ENCODE assay signal across 33 cellular contexts in genomic region chr11:93041682-93042081, GRCh38.
"Had no signal": no experiment of that assay in that cellular context is flagged by ENCODE, and none has a peak within 500 bp of the region (broad histone marks: within the 10 kb centered on the region; RNA-seq: fewer than 3 reads in every experiment).

No MANE protein-coding gene starts in this region.

- H3K4me1 ChIP-seq: adrenal gland, body of pancreas, breast epithelium had no signal

- H3K27ac Mint-ChIP-seq: activated B cell treated with CpG ODN at 0.5 μM for 24 hours; activated CD4-positive, alpha-beta memory T cell treated with anti-CD3 and anti-CD28 coated beads for 36 hours; activated CD4-positive, alpha-beta T cell treated with anti-CD3 and anti-CD28 coated beads, Interleukin-2, amount 10 ng/mL, durations not matched to agents 24 days and 14 days; activated CD8-positive, alpha-beta T cell treated with anti-CD3 and anti-CD28 coated beads for 36 hours; activated naive CD4-positive, alpha-beta T cell treated with anti-CD3 and anti-CD28 coated beads for 36 hours; activated naive CD4-positive, alpha-beta T cell treated with anti-CD3 and anti-CD28 coated beads, Interleukin-2, amount 50 U/mL, for 72 hours; activated naive CD8-positive, alpha-beta T cell treated with anti-CD3 and anti-CD28 coated beads for 36 hours; activated T-cell treated with anti-CD3 and anti-CD28 coated beads, Interleukin-2, amount 50 U/mL, for 72 hours; activated T-helper 1 cell treated with anti-CD3 and anti-CD28 coated beads, Interleukin-12 subunit alpha, Interleukin-12 subunit beta, Interleukin-2, Interleukin-4 antibody, amounts not matched to agents 30 ng/mL and 10 ng/mL and 1 ng/mL, durations not matched to agents 14 hours and 24 hours and 36 hours; activated T-helper 17 cell treated with anti-CD3 and anti-CD28 coated beads, Interleukin-2, amount 50 U/mL, for 72 hours; T-helper 2 cell treated with Interferon-gamma antibody and Interleukin-4, amounts not matched to agents 5 μg/mL and 100 μg/mL, for 36 hours had no signal

- H3K9me3 ChIP-seq: adrenal gland, body of pancreas had no signal

- H3K27ac ChIP-seq: adrenal gland, body of pancreas, brain microvascular endothelial cell, breast epithelium, VCaP had no signal

- ATAC-seq: activated CD8-positive, alpha-beta T cell treated with anti-CD3 and anti-CD28 coated beads for 36 hours; activated naive CD4-positive, alpha-beta T cell treated with anti-CD3 and anti-CD28 coated beads, Interleukin-2, amount 50 U/mL, for 72 hours; activated T-cell treated with anti-CD3 and anti-CD28 coated beads, Interleukin-2, amount 50 U/mL, for 4 hours; activated T-cell treated with anti-CD3 and anti-CD28 coated beads, Interleukin-2, amount 50 U/mL, for 72 hours; activated T-helper 17 cell treated with anti-CD3 and anti-CD28 coated beads, Interleukin-2, amount 50 U/mL, for 72 hours; body of pancreas had no signal

- H3K4me3 Mint-ChIP-seq: activated B cell treated with CpG ODN at 0.5 μM for 24 hours; activated CD4-positive, alpha-beta memory T cell treated with anti-CD3 and anti-CD28 coated beads for 36 hours; activated CD4-positive, alpha-beta T cell treated with anti-CD3 and anti-CD28 coated beads, Interleukin-2, amount 10 ng/mL, durations not matched to agents 24 days and 14 days; activated CD8-positive, alpha-beta T cell treated with anti-CD3 and anti-CD28 coated beads for 36 hours; activated naive CD4-positive, alpha-beta T cell treated with anti-CD3 and anti-CD28 coated beads for 36 hours; activated naive CD8-positive, alpha-beta T cell treated with anti-CD3 and anti-CD28 coated beads for 36 hours; activated T-cell treated with anti-CD3 and anti-CD28 coated beads, Interleukin-2, amount 50 U/mL, for 4 hours; activated T-cell treated with anti-CD3 and anti-CD28 coated beads, Interleukin-2, amount 50 U/mL, for 72 hours; activated T-helper 1 cell treated with anti-CD3 and anti-CD28 coated beads, Interleukin-12 subunit alpha, Interleukin-12 subunit beta, Interleukin-2, Interleukin-4 antibody, amounts not matched to agents 30 ng/mL and 10 ng/mL and 1 ng/mL, durations not matched to agents 14 hours and 24 hours and 36 hours; activated T-helper 17 cell treated with anti-CD3 and anti-CD28 coated beads, Interleukin-2, amount 50 U/mL, for 72 hours; T-helper 2 cell treated with Interferon-gamma antibody and Interleukin-4, amounts not matched to agents 5 μg/mL and 100 μg/mL, for 36 hours had no signal

- H3K36me3 ChIP-seq: adrenal gland, brain microvascular endothelial cell, breast epithelium had no signal

- H3K9me3 Mint-ChIP-seq: activated CD4-positive, alpha-beta memory T cell treated with anti-CD3 and anti-CD28 coated beads for 36 hours; activated T-helper 1 cell treated with anti-CD3 and anti-CD28 coated beads, Interleukin-12 subunit alpha, Interleukin-12 subunit beta, Interleukin-2, Interleukin-4 antibody, amounts not matched to agents 30 ng/mL and 10 ng/mL and 1 ng/mL, durations not matched to agents 14 hours and 24 hours and 36 hours; activated T-helper 17 cell treated with anti-CD3 and anti-CD28 coated beads, Interleukin-2, amount 50 U/mL, for 72 hours; T-helper 2 cell treated with Interferon-gamma antibody and Interleukin-4, amounts not matched to agents 5 μg/mL and 100 μg/mL, for 36 hours had no signal

- DNase-seq: activated B cell treated with CpG ODN at 0.5 μM for 24 hours; activated CD4-positive, alpha-beta memory T cell treated with anti-CD3 and anti-CD28 coated beads for 36 hours; activated CD4-positive, alpha-beta T cell treated with anti-CD3 and anti-CD28 coated beads for 4 hours; activated CD4-positive, alpha-beta T cell treated with anti-CD3 and anti-CD28 coated beads, Interleukin-2, amount 10 ng/mL, durations not matched to agents 24 days and 14 days; activated CD4-positive, alpha-beta T cell treated with anti-CD3 and anti-CD28 coated beads, Interleukin-2, amount 50 U/mL, for 1 hour; activated CD4-positive, alpha-beta T cell treated with anti-CD3 and anti-CD28 coated beads, Interleukin-2, amount 50 U/mL, for 4 hours; activated CD4-positive, CD25-positive, alpha-beta regulatory T cell treated with anti-CD3 and anti-CD28 coated beads, Interleukin-2, amount 50 U/mL, for 72 hours; activated CD8-positive, alpha-beta memory T cell treated with anti-CD3 and anti-CD28 coated beads, Interleukin-2, amount 50 U/mL, for 4 hours; activated CD8-positive, alpha-beta T cell treated with anti-CD3 and anti-CD28 coated beads for 36 hours; activated effector memory CD4-positive, alpha-beta T cell treated with anti-CD3 and anti-CD28 coated beads, Interleukin-2, amount 50 U/mL, for 16 hours; activated gamma-delta T cell treated with Interleukin-2 at 50 U/mL for 16 hours; activated naive CD4-positive, alpha-beta T cell; activated naive CD4-positive, alpha-beta T cell treated with anti-CD3 and anti-CD28 coated beads for 36 hours; activated naive CD4-positive, alpha-beta T cell treated with anti-CD3 and anti-CD28 coated beads, Interleukin-2, amount 50 U/mL, for 16 hours; activated naive CD8-positive, alpha-beta T cell treated with anti-CD3 and anti-CD28 coated beads for 36 hours; activated T-cell treated with anti-CD3 and anti-CD28 coated beads for 4 hours; activated T-cell treated with anti-CD3 and anti-CD28 coated beads, Interleukin-2, amount 50 U/mL, for 1 hour; activated T-cell treated with anti-CD3 and anti-CD28 coated beads, Interleukin-2, amount 50 U/mL, for 4 hours; activated T-cell treated with anti-CD3 and anti-CD28 coated beads, Interleukin-2, amount 50 U/mL, for 72 hours; adrenal gland; amniotic stem cell; aorta; body of pancreas; brain microvascular endothelial cell; central memory CD4-positive, alpha-beta T cell; T-helper 2 cell; T-helper 9 cell had no signal

- H3K36me3 Mint-ChIP-seq: activated CD4-positive, alpha-beta memory T cell treated with anti-CD3 and anti-CD28 coated beads for 36 hours; activated naive CD8-positive, alpha-beta T cell treated with anti-CD3 and anti-CD28 coated beads for 36 hours had no signal

- H3K4me3 ChIP-seq: adrenal gland, body of pancreas, breast epithelium had no signal

- H3K27me3 ChIP-seq: body of pancreas, brain microvascular endothelial cell, breast epithelium had no signal

- H3K4me1 Mint-ChIP-seq: activated B cell treated with CpG ODN at 0.5 μM for 24 hours; activated naive CD8-positive, alpha-beta T cell treated with anti-CD3 and anti-CD28 coated beads for 36 hours had no signal

- H3K27me3 Mint-ChIP-seq: activated CD4-positive, alpha-beta memory T cell treated with anti-CD3 and anti-CD28 coated beads for 36 hours had no signal
